ENCODE assay signal across 1 cellular context in the genomic region with DNA sequence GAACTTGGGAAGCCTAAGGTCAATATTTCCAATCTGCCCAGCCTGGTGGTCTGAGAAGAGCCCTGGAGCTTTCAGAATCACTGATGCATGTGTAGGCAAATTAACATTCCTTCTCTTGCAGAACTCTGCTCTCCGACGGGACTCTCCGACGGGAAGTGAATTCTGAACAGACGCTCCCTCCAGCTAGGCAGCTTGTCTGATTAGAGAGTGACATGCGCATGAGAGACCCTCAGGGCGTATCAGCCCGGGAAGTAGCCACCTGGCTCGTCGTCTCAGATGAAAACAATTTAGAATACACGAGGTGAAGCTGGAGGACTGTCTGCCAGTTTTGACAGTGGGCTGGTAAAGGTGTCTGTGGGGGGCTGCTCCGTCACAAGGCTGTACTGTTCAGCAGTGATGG.
TF ChIP-seq lines count a peak whose summit lies in the region.

No MANE protein-coding gene starts in this region.

TF ChIP-seq in HepG2, 621 proteins besides CTCF, POLR2A, EP300 and RAD21 (continued from another document):
- TF ChIP-seq, protein P1, sequence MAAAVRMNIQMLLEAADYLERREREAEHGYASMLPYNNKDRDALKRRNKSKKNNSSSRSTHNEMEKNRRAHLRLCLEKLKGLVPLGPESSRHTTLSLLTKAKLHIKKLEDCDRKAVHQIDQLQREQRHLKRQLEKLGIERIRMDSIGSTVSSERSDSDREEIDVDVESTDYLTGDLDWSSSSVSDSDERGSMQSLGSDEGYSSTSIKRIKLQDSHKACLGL (CRISPR knock-in tag; IDR thresholded peaks at IDR 0.05) = no peak
- no peak for TF ChIP-seq ATF7 (IDR thresholded peaks at IDR 0.05)
- TF ChIP-seq ATF7 (CRISPR knock-in tag; IDR thresholded peaks at IDR 0.05) = no peak
- TF ChIP-seq, protein P2, sequence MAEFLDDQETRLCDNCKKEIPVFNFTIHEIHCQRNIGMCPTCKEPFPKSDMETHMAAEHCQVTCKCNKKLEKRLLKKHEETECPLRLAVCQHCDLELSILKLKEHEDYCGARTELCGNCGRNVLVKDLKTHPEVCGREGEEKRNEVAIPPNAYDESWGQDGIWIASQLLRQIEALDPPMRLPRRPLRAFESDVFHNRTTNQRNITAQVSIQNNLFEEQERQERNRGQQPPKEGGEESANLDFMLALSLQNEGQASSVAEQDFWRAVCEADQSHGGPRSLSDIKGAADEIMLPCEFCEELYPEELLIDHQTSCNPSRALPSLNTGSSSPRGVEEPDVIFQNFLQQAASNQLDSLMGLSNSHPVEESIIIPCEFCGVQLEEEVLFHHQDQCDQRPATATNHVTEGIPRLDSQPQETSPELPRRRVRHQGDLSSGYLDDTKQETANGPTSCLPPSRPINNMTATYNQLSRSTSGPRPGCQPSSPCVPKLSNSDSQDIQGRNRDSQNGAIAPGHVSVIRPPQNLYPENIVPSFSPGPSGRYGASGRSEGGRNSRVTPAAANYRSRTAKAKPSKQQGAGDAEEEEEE (CRISPR knock-in tag; IDR thresholded peaks at IDR 0.05; ENCODE audit: borderline replicate concordance) = no peak
- no peak for TF ChIP-seq ZNF556 (CRISPR knock-in tag; IDR thresholded peaks at IDR 0.05; ENCODE audit: borderline replicate concordance)
- TF ChIP-seq NBN (conservative IDR thresholded peaks at IDR 0.05) = no peak
- TF ChIP-seq ZNF235 (CRISPR knock-in tag; IDR thresholded peaks at IDR 0.05; ENCODE audit: borderline replicate concordance) = no peak
- TF ChIP-seq PCBP1 (IDR thresholded peaks at IDR 0.05; ENCODE audit: borderline replicate concordance, low read depth, low read length) = no peak
- TF ChIP-seq, protein P3, sequence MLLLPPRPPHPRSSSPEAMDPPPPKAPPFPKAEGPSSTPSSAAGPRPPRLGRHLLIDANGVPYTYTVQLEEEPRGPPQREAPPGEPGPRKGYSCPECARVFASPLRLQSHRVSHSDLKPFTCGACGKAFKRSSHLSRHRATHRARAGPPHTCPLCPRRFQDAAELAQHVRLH (CRISPR knock-in tag; IDR thresholded peaks at IDR 0.05; ENCODE audit: borderline replicate concordance, low read depth) = no peak
- TF ChIP-seq NFATC3 (CRISPR knock-in tag; IDR thresholded peaks at IDR 0.05) = no peak
- no peak for TF ChIP-seq NPAS2 (CRISPR knock-in tag; IDR thresholded peaks at IDR 0.05; ENCODE audit: borderline replicate concordance)
- TF ChIP-seq, protein P4, sequence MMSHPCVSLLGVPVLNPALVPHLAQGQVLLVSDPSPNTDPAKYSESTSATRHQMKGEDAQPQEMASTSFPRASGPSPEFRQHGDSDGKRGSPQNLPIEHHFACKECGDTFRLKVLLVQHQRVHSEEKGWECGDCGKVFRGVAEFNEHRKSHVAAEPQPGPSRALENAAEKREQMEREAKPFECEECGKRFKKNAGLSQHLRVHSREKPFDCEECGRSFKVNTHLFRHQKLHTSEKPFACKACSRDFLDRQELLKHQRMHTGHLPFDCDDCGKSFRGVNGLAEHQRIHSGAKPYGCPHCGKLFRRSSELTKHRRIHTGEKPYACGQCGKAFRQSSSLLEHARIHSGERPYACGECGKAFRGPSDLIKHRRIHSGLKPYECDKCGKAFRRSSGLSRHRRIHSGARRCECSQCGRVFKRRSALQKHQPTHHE (CRISPR knock-in tag; IDR thresholded peaks at IDR 0.05; ENCODE audit: borderline replicate concordance) = no peak
- TF ChIP-seq, protein P5, sequence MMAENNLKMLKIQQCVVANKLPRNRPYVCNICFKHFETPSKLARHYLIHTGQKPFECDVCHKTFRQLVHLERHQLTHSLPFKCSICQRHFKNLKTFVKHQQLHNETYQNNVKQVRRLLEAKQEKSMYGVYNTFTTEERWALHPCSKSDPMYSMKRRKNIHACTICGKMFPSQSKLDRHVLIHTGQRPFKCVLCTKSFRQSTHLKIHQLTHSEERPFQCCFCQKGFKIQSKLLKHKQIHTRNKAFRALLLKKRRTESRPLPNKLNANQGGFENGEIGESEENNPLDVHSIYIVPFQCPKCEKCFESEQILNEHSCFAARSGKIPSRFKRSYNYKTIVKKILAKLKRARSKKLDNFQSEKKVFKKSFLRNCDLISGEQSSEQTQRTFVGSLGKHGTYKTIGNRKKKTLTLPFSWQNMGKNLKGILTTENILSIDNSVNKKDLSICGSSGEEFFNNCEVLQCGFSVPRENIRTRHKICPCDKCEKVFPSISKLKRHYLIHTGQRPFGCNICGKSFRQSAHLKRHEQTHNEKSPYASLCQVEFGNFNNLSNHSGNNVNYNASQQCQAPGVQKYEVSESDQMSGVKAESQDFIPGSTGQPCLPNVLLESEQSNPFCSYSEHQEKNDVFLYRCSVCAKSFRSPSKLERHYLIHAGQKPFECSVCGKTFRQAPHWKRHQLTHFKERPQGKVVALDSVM (CRISPR knock-in tag; IDR thresholded peaks at IDR 0.05) = no peak
- TF ChIP-seq GABPA (IDR thresholded peaks at IDR 0.05; ENCODE audit: low read depth, low read length) = no peak
- no peak for TF ChIP-seq GABPA (CRISPR knock-in tag; IDR thresholded peaks at IDR 0.05; ENCODE audit: low read depth)
TF ChIP-seq in HepG2: peak in this region for 0.
